8 cellular contexts compared by ENCODE assay signal in genomic region chr6:49462599-49462926, GRCh38. TPM values are rescaled to one million over a fixed set of nuclear protein-coding genes. Genes with fewer than 3 reads are reported as not detected.
DNase-seq lines count a peak whose midpoint lies in the region; ATAC-seq, FAIRE-seq and TF ChIP-seq lines count a peak whose summit lies in the region.

No MANE protein-coding gene starts in this region.

- ATAC-seq in GM18505 (IDR thresholded peaks at IDR 0.05; ENCODE audit: unreplicated experiment), result peak; percentile 1

- FAIRE-seq in HTR-8/SVneo (lab: Jason Lieb, UNC), result no peak

- peaks cover 0 to 9% (median 0%) of the 10 kb centered on the region in 3 donors for H3K36me3 ChIP-seq in Peyer's patch
- H3K36me3 ChIP-seq in osteoblast (ENCODE audit: insufficient read depth, low read length), result peaks cover 4% of the 10 kb centered on the region

- no peaks in the 10 kb centered on the region for H3K27me3 ChIP-seq in Peyer's patch
- no peaks in the 10 kb centered on the region for H3K27me3 ChIP-seq in osteoblast (ENCODE audit: insufficient read depth, low read length)

- H3K4me1 ChIP-seq in Peyer's patch (peaks cover 0 to 18% (median 0%) of the 10 kb centered on the region in 4 donors), osteoblast (ENCODE audit: insufficient read depth, low read length) (peaks cover 14% of the 10 kb centered on the region)

- no peak for TF ChIP-seq POLR2A in GM18505 (IDR thresholded peaks at IDR 0.05; ENCODE audit: borderline replicate concordance, extremely low read depth, insufficient read depth, insufficient read length)
- no peak for TF ChIP-seq POLR2A in Peyer's patch (IDR thresholded peaks at IDR 0.05)

- peak overlapping the region; percentile 72 to 89 (median 84) for H3K27ac ChIP-seq in Peyer's patch
- peak overlapping the region; percentile 91 for H3K27ac ChIP-seq in osteoblast (ENCODE audit: low read depth, low read length)

- H2AFZ ChIP-seq in osteoblast (ENCODE audit: low read length), result peak overlapping the region; percentile 100

- no peak for DNase-seq in HFF-Myc (ENCODE audit: extremely low read depth, low read depth)
- no peak for DNase-seq in Peyer's patch
- no peak for DNase-seq in epithelial cell of proximal tubule (ENCODE audit: low read depth)
- no peak for DNase-seq in osteoblast (ENCODE audit: insufficient read length, low spot score, missing footprints)
- DNase-seq in kidney tubule cell (ENCODE audit: low spot score), result no peak
- DNase-seq in HTR-8/SVneo (ENCODE audit: insufficient read length, low spot score), result no peak
- DNase-seq in central memory CD4-positive, alpha-beta T cell, result no peak

- TF ChIP-seq CTCF in HFF-Myc (IDR thresholded peaks at IDR 0.05; ENCODE audit: low read depth, low read length, missing control alignments) (no peak), Peyer's patch (IDR thresholded peaks at IDR 0.05) (no peak), epithelial cell of proximal tubule (conservative IDR thresholded peaks at IDR 0.05; ENCODE audit: low read depth, low read length) (no peak), osteoblast (IDR thresholded peaks at IDR 0.05; ENCODE audit: extremely low read depth, low read depth, low read length) (no peak)

- H3K4me3 ChIP-seq in HFF-Myc (replicated peaks; ENCODE audit: low read depth, low read length), result peak overlapping the region; percentile 90
- peak overlapping the region; percentile 60 to 78 (median 70) for H3K4me3 ChIP-seq in Peyer's patch
- peak overlapping the region; percentile 92 for H3K4me3 ChIP-seq in epithelial cell of proximal tubule (ENCODE audit: low read depth, low read length)
- peak overlapping the region; percentile 87 for H3K4me3 ChIP-seq in osteoblast (ENCODE audit: insufficient read depth, low read length)

- H3K4me2 ChIP-seq in osteoblast (ENCODE audit: insufficient read depth, low read length), result peak overlapping the region; percentile 98

- H3K79me2 ChIP-seq in osteoblast (ENCODE audit: insufficient read depth, low read length), result peaks cover 69% of the 10 kb centered on the region

- H3K9me3 ChIP-seq in Peyer's patch (no peaks in the 10 kb centered on the region), osteoblast (ENCODE audit: low read depth, low read length) (no peaks in the 10 kb centered on the region)

- no peaks in the 10 kb centered on the region for H4K20me1 ChIP-seq in osteoblast (ENCODE audit: insufficient read depth, low read length)

RNA-seq across cellular contexts. Expression of gene MMUT, which starts 0.5 kb away (rescaled TPM):
- 10 to 100 TPM; 10.7 to 24.5 (median 16.9) TPM for total RNA-seq in Peyer's patch
- 5.3 and 5.5 TPM in 2 replicates for total RNA-seq in epithelial cell of proximal tubule
- total RNA-seq in osteoblast, result 16.2 and 16.6 TPM in 2 replicates

RNA-seq across cellular contexts. Expression of gene CENPQ, which starts 0.6 kb away (rescaled TPM):
- total RNA-seq in Peyer's patch (1 to 10 TPM in 3 of 4 donors, under 1 TPM in 1; 0.88 to 5.8 (median 1.6) TPM), epithelial cell of proximal tubule (13.1 and 14.0 TPM in 2 replicates), osteoblast (4.7 and 5.1 TPM in 2 replicates)

RNA-seq across cellular contexts. Expression of gene GLYATL3, which starts 37.2 kb away (rescaled TPM):
- total RNA-seq in Peyer's patch (not detected), epithelial cell of proximal tubule (not detected in 2 replicates), osteoblast (not detected in 2 replicates)
